In genomic region chr5:3594514-3595101, GRCh38 we compare ENCODE assay signal across 13 cellular contexts. TPM values are rescaled to one million over a fixed set of nuclear protein-coding genes. Genes with fewer than 3 reads are reported as not detected.
A peak's percentile ranks its signal among the peaks of the same experiment; 100 is the strongest.
DNase-seq lines count a peak whose midpoint lies in the region; ATAC-seq and TF ChIP-seq lines count a peak whose summit lies in the region.
"Had no signal": no experiment of that assay in that cellular context is flagged by ENCODE, and none has a peak within 500 bp of the region (broad histone marks: within the 10 kb centered on the region; RNA-seq: fewer than 3 reads in every experiment).

No MANE protein-coding gene starts in this region.

- H3K27ac ChIP-seq in right lobe of liver = no peak overlapping the region
- H3K27ac ChIP-seq in ovary = no peak overlapping the region

- no peaks in the 10 kb centered on the region for H3K9me3 ChIP-seq in right lobe of liver
- H3K9me3 ChIP-seq in ovary = no peaks in the 10 kb centered on the region

- H3K4me3 ChIP-seq in BJ (ENCODE audit: low read depth, low read length) (peak overlapping the region; percentile 12; the same call in 1 of the 2 replicates), foreskin fibroblast (ENCODE audit: low read depth in 1 of 2, low read length in 2 of 2) (peak overlapping the region; percentile 43 to 57), right lobe of liver (no peak overlapping the region), ovary (no peak overlapping the region)
- H3K4me3 ChIP-seq: K562 had no signal

- H3K4me1 ChIP-seq in right lobe of liver (peaks cover 0 to 9% (median 0%) of the 10 kb centered on the region in 4 donors), ovary (ENCODE audit: insufficient read depth) (peaks cover 3% of the 10 kb centered on the region)

- H3K27me3 ChIP-seq in BJ (ENCODE audit: control insufficient read depth, insufficient read depth, low read length) (no peaks in the 10 kb centered on the region), right lobe of liver (peaks cover 0 to 36% of the 10 kb centered on the region in 2 donors), ovary (no peaks in the 10 kb centered on the region)

- peaks cover 85% of the 10 kb centered on the region for H3K27me3 Mint-ChIP-seq in neural crest cell (ENCODE audit: low read depth)
- H3K27me3 Mint-ChIP-seq in activated naive CD4-positive, alpha-beta T cell treated with anti-CD3 and anti-CD28 coated beads, Interleukin-2, amount 10 ng/mL, durations not matched to agents 7 days and 5 days = peaks cover 94% of the 10 kb centered on the region

- intact Hi-C loops in right lobe of liver (cut with DNase I) (no loop called here), ovary (cut with DNase I) (no loop called here)

- TF ChIP-seq POLR2A in right lobe of liver (IDR thresholded peaks at IDR 0.05) (no peak), ovary (IDR thresholded peaks at IDR 0.05) (no peak)

- DNase-seq in BJ (ENCODE audit: low read depth) (no peak), NCI-H526 (lab: John Stamatoyannopoulos, UW) (peak; percentile 56 to 87), foreskin fibroblast (peak; percentile 46 to 67), neural crest cell (ENCODE audit: low read depth, low spot score) (no peak), activated T-cell treated with anti-CD3 and anti-CD28 coated beads for 4 hours (no peak), right lobe of liver (no peak), ovary (no peak)
- DNase-seq in activated naive CD4-positive, alpha-beta T cell treated with anti-CD3 and anti-CD28 coated beads, Interleukin-2, amount 10 ng/mL, durations not matched to agents 7 days and 5 days = no peak
- DNase-seq: Calu3, kidney glomerular epithelial cell had no signal

- H3K36me3 Mint-ChIP-seq in neural crest cell (ENCODE audit: low read depth) = peaks cover 3% of the 10 kb centered on the region
- peaks cover 9% of the 10 kb centered on the region for H3K36me3 Mint-ChIP-seq in activated naive CD4-positive, alpha-beta T cell treated with anti-CD3 and anti-CD28 coated beads, Interleukin-2, amount 10 ng/mL, durations not matched to agents 7 days and 5 days

- H3K4me3 Mint-ChIP-seq in neural crest cell = peak overlapping the region; percentile 90
- H3K4me3 Mint-ChIP-seq in activated naive CD4-positive, alpha-beta T cell treated with anti-CD3 and anti-CD28 coated beads, Interleukin-2, amount 10 ng/mL, durations not matched to agents 7 days and 5 days = no peak overlapping the region
- H3K4me3 Mint-ChIP-seq: central memory CD8-positive, alpha-beta T cell had no signal

- no peak for TF ChIP-seq EP300 in ovary (IDR thresholded peaks at IDR 0.05)

- WGBS in right lobe of liver (ENCODE audit: insufficient coverage, low coverage, low lambda C conversion rate, missing lambda C conversion rate) = 0% methylated on average over 1 of the region's 60 CpGs
- 0 to 3% (median 0%) methylated on average over 20 to 60 of the region's 60 CpGs for WGBS in ovary, 3 donors

- H3K36me3 ChIP-seq in BJ (ENCODE audit: control insufficient read depth, insufficient read depth, low read length) = no peaks in the 10 kb centered on the region
- H3K36me3 ChIP-seq in right lobe of liver = no peaks in the 10 kb centered on the region
- H3K36me3 ChIP-seq in ovary = no peaks in the 10 kb centered on the region

- TF ChIP-seq CTCF in BJ (IDR thresholded peaks at IDR 0.05; ENCODE audit: insufficient read depth, low read depth, low read length) (no peak), foreskin fibroblast (IDR thresholded peaks at IDR 0.05; ENCODE audit: low read depth, low read length) (no peak), neural crest cell (conservative IDR thresholded peaks at IDR 0.05) (peak; percentile 42), right lobe of liver (IDR thresholded peaks at IDR 0.05) (no peak), ovary (IDR thresholded peaks at IDR 0.05) (no peak)

- POLR2A ChIA-PET in BJ (lab: Charles Lee) = no interaction called here

- no peak for ATAC-seq in right lobe of liver
- ATAC-seq: K562, Panc1 had no signal

- H3K27ac Mint-ChIP-seq in neural crest cell (ENCODE audit: unreplicated experiment) = no peak overlapping the region
- no peak overlapping the region for H3K27ac Mint-ChIP-seq in activated naive CD4-positive, alpha-beta T cell treated with anti-CD3 and anti-CD28 coated beads, Interleukin-2, amount 10 ng/mL, durations not matched to agents 7 days and 5 days

- CTCF ChIA-PET in BJ (lab: Yijun Ruan, JAX) = no interaction called here
- CTCF ChIA-PET in activated naive CD4-positive, alpha-beta T cell treated with anti-CD3 and anti-CD28 coated beads, Interleukin-2, amount 10 ng/mL, durations not matched to agents 7 days and 5 days (lab: Charles Lee) = no interaction called here

- peaks cover 52% of the 10 kb centered on the region for H3K4me1 Mint-ChIP-seq in neural crest cell
- H3K4me1 Mint-ChIP-seq in activated naive CD4-positive, alpha-beta T cell treated with anti-CD3 and anti-CD28 coated beads, Interleukin-2, amount 10 ng/mL, durations not matched to agents 7 days and 5 days = peaks cover 4% of the 10 kb centered on the region
- H3K4me1 Mint-ChIP-seq: central memory CD8-positive, alpha-beta T cell had no signal

- no peaks in the 10 kb centered on the region for H3K9me3 Mint-ChIP-seq in neural crest cell
- no peaks in the 10 kb centered on the region for H3K9me3 Mint-ChIP-seq in activated naive CD4-positive, alpha-beta T cell treated with anti-CD3 and anti-CD28 coated beads, Interleukin-2, amount 10 ng/mL, durations not matched to agents 7 days and 5 days
- H3K9me3 Mint-ChIP-seq: central memory CD8-positive, alpha-beta T cell had no signal

RNA-seq across cellular contexts. Expression of gene IRX1, which starts 1.0 kb away (rescaled TPM):
- polyA plus RNA-seq in BJ (2011; rRNA removed) (0.15 and 0.33 TPM in 2 replicates), ovary (not detected)
- polyA minus RNA-seq in BJ (2011; rRNA and poly(A)+ RNA removed) = 0.24 TPM in 1 of 2 replicates, not detected in the other
- total RNA-seq in neural crest cell (24.8 and 26.1 TPM in 2 replicates), right lobe of liver (not detected), ovary (not detected)
- total RNA-seq: Calu3, K562 had no signal
- polyA plus RNA-seq: K562 had no signal

Comparison
In these comparisons a context has a peak if more than half of its experiments do, and no peak if none do; other contexts are left out.
1. DNase-seq: peak in NCI-H526 (2 of 2) and foreskin fibroblast (2 of 2); none in BJ (single experiment), neural crest cell (single experiment), activated T-cell treated with anti-CD3 and anti-CD28 coated beads for 4 hours (single experiment), right lobe of liver (0 of 3), activated naive CD4-positive, alpha-beta T cell treated with anti-CD3 and anti-CD28 coated beads, Interleukin-2, amount 10 ng/mL, durations not matched to agents 7 days and 5 days (single experiment) and ovary (0 of 5).
2. H3K4me3 ChIP-seq: peak in BJ (single experiment) and foreskin fibroblast (2 of 2); none in right lobe of liver (0 of 3) and ovary (single experiment).
3. RNA of gene IRX1, which starts 1.0 kb away (total RNA-seq): 24.8 to 26.1 TPM in neural crest cell; not detected in right lobe of liver and not detected in ovary; every median in the first group is over 10 times any median in the second.